ENCODE assay signal across 8 cellular contexts in the genomic region with DNA sequence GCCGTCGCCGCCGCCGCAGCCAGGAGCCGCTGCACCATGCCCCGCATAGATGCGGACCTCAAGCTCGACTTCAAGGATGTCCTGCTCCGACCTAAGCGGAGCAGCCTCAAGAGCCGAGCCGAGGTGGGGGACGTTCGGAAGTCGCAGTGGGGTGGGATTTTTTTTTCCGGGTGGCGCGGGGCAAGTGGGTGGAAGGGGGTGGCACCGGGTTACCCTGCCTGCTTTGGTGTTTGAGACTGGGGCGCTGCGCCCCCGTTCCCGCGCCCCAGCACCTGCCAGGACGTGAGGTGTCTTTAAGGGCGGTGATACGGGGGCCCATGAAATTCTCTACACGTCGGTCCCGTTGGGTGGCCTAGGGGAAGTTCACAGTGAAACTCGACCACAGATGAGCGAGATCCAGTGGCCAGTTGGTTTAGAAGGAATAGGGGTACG. TPM values are rescaled to one million over a fixed set of nuclear protein-coding genes. Genes with fewer than 3 reads are reported as not detected.
DNase-seq lines count a peak whose midpoint lies in the region; ATAC-seq and TF ChIP-seq lines count a peak whose summit lies in the region.

No MANE protein-coding gene starts in this region.

- no peak overlapping the region for H3K27ac ChIP-seq in cardiac muscle cell

- H3K4me3 ChIP-seq in WI38 (ENCODE audit: low read depth, low read length), result peak overlapping the region; percentile 70
- peak overlapping the region; percentile 38 for H3K4me3 ChIP-seq in cardiac muscle cell
- H3K4me3 ChIP-seq in skeletal muscle cell (ENCODE audit: low read depth, low read length), result peak overlapping the region; percentile 46

- TF ChIP-seq CTCF in WI38 (IDR thresholded peaks at IDR 0.05; ENCODE audit: low read depth, low read length), result no peak
- no peak for TF ChIP-seq CTCF in cardiac muscle cell (IDR thresholded peaks at IDR 0.05; ENCODE audit: low read depth, low read length)

- H3K36me3 ChIP-seq in ES-I3 (ENCODE audit: insufficient read depth, low read length), result no peaks in the 10 kb centered on the region
- no peaks in the 10 kb centered on the region for H3K36me3 ChIP-seq in cardiac muscle cell

- no peak for DNase-seq in cardiac muscle cell (ENCODE audit: low read depth in 1 of 2, low spot score in 1 of 2)
- no peak for DNase-seq in skeletal muscle cell (ENCODE audit: low read depth)
- no peak for DNase-seq in GOT3 (lab: John Stamatoyannopoulos, UW)
- DNase-seq in KG1 (lab: John Stamatoyannopoulos, UW), result no peak
- no peak for DNase-seq in G401 (ENCODE audit: low spot score)

- peak overlapping the region; percentile 72; the same call in 1 of the 2 replicates for H3K9ac ChIP-seq in ES-I3 (ENCODE audit: low read depth, low read length)

- in situ Hi-C loops in G401 (cut with HindIII; ENCODE audit: low sequenced_read_pairs), result no loop called here

- peak; percentile 21 for ATAC-seq in HG02571 (IDR thresholded peaks at IDR 0.05; ENCODE audit: unreplicated experiment)

- H3K9me3 ChIP-seq in ES-I3 (ENCODE audit: control insufficient read depth, insufficient read depth, low read length) (no peaks in the 10 kb centered on the region), cardiac muscle cell (ENCODE audit: low read depth) (no peaks in the 10 kb centered on the region)

- peaks cover 9% of the 10 kb centered on the region for H3K27me3 ChIP-seq in cardiac muscle cell

- H3K4me1 ChIP-seq in ES-I3 (ENCODE audit: insufficient read depth, low read length) (no peaks in the 10 kb centered on the region), cardiac muscle cell (ENCODE audit: low read depth) (peaks cover 3% of the 10 kb centered on the region)

RNA-seq across cellular contexts. Expression of a gene that starts 0.3 kb away (rescaled TPM):
- 8.8 and 9.4 TPM in 2 replicates for total RNA-seq in cardiac muscle cell
- 29.6 and 32.0 TPM in 2 replicates for polyA plus RNA-seq in cardiac muscle cell
- total RNA-seq in G401 (2014; rRNA removed; shearing (Covaris generic)), result not detected in 2 replicates
